ENCODE assay signal across 22 cellular contexts in the genomic region with DNA sequence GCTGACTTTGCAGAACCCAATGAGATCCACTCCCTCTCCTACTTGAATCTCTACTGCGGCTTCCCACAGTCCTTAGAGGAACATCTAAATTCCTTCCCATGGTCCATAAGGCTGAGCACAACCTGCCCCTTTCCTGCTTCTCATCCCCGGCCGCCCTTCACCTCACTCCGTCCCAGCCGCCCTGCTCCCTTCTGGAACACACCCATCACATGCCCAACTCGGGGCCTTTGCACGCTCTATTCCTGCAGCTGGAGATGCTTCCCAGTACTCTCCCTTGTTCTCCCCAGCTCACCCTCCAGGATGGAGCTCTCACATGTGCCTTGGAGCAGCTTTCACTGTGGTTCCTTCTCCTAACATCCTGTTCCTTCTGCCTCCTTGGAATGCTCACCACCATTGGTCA. TPM values are rescaled to one million over a fixed set of nuclear protein-coding genes. Genes with fewer than 3 reads are reported as not detected.
DNase-seq lines count a peak whose midpoint lies in the region; ATAC-seq and TF ChIP-seq lines count a peak whose summit lies in the region.
"Had no signal": no experiment of that assay in that cellular context is flagged by ENCODE, and none has a peak within 500 bp of the region (broad histone marks: within the 10 kb centered on the region; RNA-seq: fewer than 3 reads in every experiment).

No MANE protein-coding gene starts in this region.

- peaks cover 11% of the 10 kb centered on the region for H3K4me1 ChIP-seq in upper lobe of right lung
- H3K4me1 ChIP-seq: SJSA1 had no signal

- no peak for DNase-seq in activated naive CD4-positive, alpha-beta T cell treated with anti-CD3 and anti-CD28 coated beads, Interleukin-2, amount 50 U/mL, for 72 hours (ENCODE audit: low spot score in 2 of 2)
- no peak for DNase-seq in activated naive CD4-positive, alpha-beta T cell treated with Interleukin-2 at 50 U/mL for 16 hours
- DNase-seq in M059J (ENCODE audit: low read depth) (peak; percentile 17), mesothelial cell of epicardium (ENCODE audit: low spot score in 2 of 2, unreplicated experiment in 2 of 2) (no peak), upper lobe of right lung (peak; percentile 30), hypothalamus (lab: John Stamatoyannopoulos, UW) (no peak)
- DNase-seq: Calu3, DMS79 treated with DMSO at 0.1 percent for 48 hours, GF-D8, HCEC 1CT, NCI-H1092, NCI-H1417 treated with DMSO at 0.1 percent for 48 hours, NCI-H1694 treated with DMSO at 0.1 percent for 48 hours, NCI-H2081, NCI-H2227 treated with DMSO at 0.1 percent for 48 hours, NCI-H526 treated with DMSO at 0.1 percent for 48 hours, PC-9 had no signal

- intact Hi-C loops in upper lobe of right lung (cut with DNase I) = no loop called here

- no peak for TF ChIP-seq CTCF in mesothelial cell of epicardium (IDR thresholded peaks at IDR 0.05; ENCODE audit: unreplicated experiment)
- no peak for TF ChIP-seq CTCF in upper lobe of right lung (IDR thresholded peaks at IDR 0.05)

- H3K9me3 ChIP-seq in upper lobe of right lung = no peaks in the 10 kb centered on the region
- H3K9me3 ChIP-seq: SJSA1 had no signal

- no peaks in the 10 kb centered on the region for H3K36me3 Mint-ChIP-seq in activated naive CD4-positive, alpha-beta T cell treated with anti-CD3 and anti-CD28 coated beads, Interleukin-2, amount 50 U/mL, for 72 hours
- H3K36me3 Mint-ChIP-seq in mesothelial cell of epicardium = peaks cover 10% of the 10 kb centered on the region

- no peak overlapping the region for H3K4me3 ChIP-seq in upper lobe of right lung
- H3K4me3 ChIP-seq: GM23338, PC-9, SJSA1 had no signal

- H3K27me3 ChIP-seq in upper lobe of right lung = no peaks in the 10 kb centered on the region
- H3K27me3 ChIP-seq: SJSA1 had no signal

- H3K27me3 Mint-ChIP-seq in mesothelial cell of epicardium (ENCODE audit: low read depth) = no peaks in the 10 kb centered on the region

- peaks cover 41% of the 10 kb centered on the region for H3K4me1 Mint-ChIP-seq in mesothelial cell of epicardium

- peak overlapping the region; percentile 6 to 29 for H3K27ac Mint-ChIP-seq in activated naive CD4-positive, alpha-beta T cell treated with anti-CD3 and anti-CD28 coated beads, Interleukin-2, amount 50 U/mL, for 72 hours
- peak overlapping the region; percentile 43 for H3K27ac Mint-ChIP-seq in mesothelial cell of epicardium
- H3K27ac Mint-ChIP-seq: GM23338 had no signal

- H3K9me3 Mint-ChIP-seq in activated naive CD4-positive, alpha-beta T cell treated with anti-CD3 and anti-CD28 coated beads, Interleukin-2, amount 50 U/mL, for 72 hours = no peaks in the 10 kb centered on the region
- no peaks in the 10 kb centered on the region for H3K9me3 Mint-ChIP-seq in mesothelial cell of epicardium
- H3K9me3 Mint-ChIP-seq: GM23338 had no signal

- H3K36me3 ChIP-seq in upper lobe of right lung = no peaks in the 10 kb centered on the region
- H3K36me3 ChIP-seq: SJSA1 had no signal

- no peak for ATAC-seq in activated naive CD4-positive, alpha-beta T cell treated with anti-CD3 and anti-CD28 coated beads, Interleukin-2, amount 50 U/mL, for 72 hours
- ATAC-seq in upper lobe of right lung (no peak), SK-N-SH treated with all-trans-retinoic acid at 6 μM for 48 hours (no peak)
- ATAC-seq: GM23338, Right ventricle myocardium inferior had no signal

- no peak overlapping the region for H3K4me3 Mint-ChIP-seq in mesothelial cell of epicardium
- H3K4me3 Mint-ChIP-seq: GM23338 had no signal

- H3K27ac ChIP-seq in upper lobe of right lung = no peak overlapping the region
- H3K27ac ChIP-seq: HL-60, PC-9, SJSA1 had no signal

TF ChIP-seq in SK-N-SH treated with all-trans-retinoic acid at 6 μM for 48 hours, 23 proteins besides CTCF, POLR2A, EP300 and RAD21:
- TF ChIP-seq ZNF565 (CRISPR knock-in tag; conservative IDR thresholded peaks at IDR 0.05; ENCODE audit: low read depth) (no peak), PPARA (CRISPR knock-in tag; IDR thresholded peaks at IDR 0.05; ENCODE audit: borderline replicate concordance) (no peak), TOX (CRISPR knock-in tag; IDR thresholded peaks at IDR 0.05; ENCODE audit: borderline replicate concordance) (no peak), OSR1 (CRISPR knock-in tag; IDR thresholded peaks at IDR 0.05) (no peak), TCF4 (CRISPR knock-in tag; IDR thresholded peaks at IDR 0.05; ENCODE audit: borderline replicate concordance) (no peak), ZNF70 (CRISPR knock-in tag; IDR thresholded peaks at IDR 0.05) (no peak), GLIS3 (CRISPR knock-in tag; IDR thresholded peaks at IDR 0.05) (no peak), RARB (CRISPR knock-in tag; IDR thresholded peaks at IDR 0.05) (no peak), POU6F1 (CRISPR knock-in tag; IDR thresholded peaks at IDR 0.05; ENCODE audit: borderline replicate concordance, low read depth) (no peak), ISL1 (CRISPR knock-in tag; IDR thresholded peaks at IDR 0.05) (no peak)

RNA-seq across cellular contexts. Expression of gene NKD1, which starts 23.6 kb away (rescaled TPM):
- 1 to 10 TPM; 1.4 to 2.1 TPM for total RNA-seq in activated naive CD4-positive, alpha-beta T cell treated with anti-CD3 and anti-CD28 coated beads, Interleukin-2, amount 50 U/mL, for 72 hours
- 0.37 and 1.0 TPM in 2 replicates for total RNA-seq in M059J (2014; rRNA removed; shearing (Covaris generic))
- total RNA-seq in mesothelial cell of epicardium (60.1 to 63.0 TPM (median 61.5 TPM) in 3 replicates), upper lobe of right lung (47.2 TPM)

Comparison
In these comparisons a context has a peak if more than half of its experiments do, and no peak if none do; other contexts are left out.
1. DNase-seq: peak in M059J (single experiment) and upper lobe of right lung (single experiment); none in activated naive CD4-positive, alpha-beta T cell treated with anti-CD3 and anti-CD28 coated beads, Interleukin-2, amount 50 U/mL, for 72 hours (0 of 2), activated naive CD4-positive, alpha-beta T cell treated with Interleukin-2 at 50 U/mL for 16 hours (single experiment), mesothelial cell of epicardium (0 of 2) and hypothalamus (0 of 51).
2. RNA of gene NKD1, which starts 23.6 kb away (total RNA-seq): 60.1 to 63.0 TPM in mesothelial cell of epicardium and 47.2 TPM in upper lobe of right lung (single experiment); 1.4 to 2.1 TPM in activated naive CD4-positive, alpha-beta T cell treated with anti-CD3 and anti-CD28 coated beads, Interleukin-2, amount 50 U/mL, for 72 hours and 0.37 to 1.0 TPM in M059J; every median in the first group is over 10 times any median in the second.